22 cellular contexts compared by ENCODE assay signal in genomic region chr2:28163028-28163427, GRCh38.
DNase-seq lines count a peak whose midpoint lies in the region; ATAC-seq and TF ChIP-seq lines count a peak whose summit lies in the region.
"Had no signal": no experiment of that assay in that cellular context is flagged by ENCODE, and none has a peak within 500 bp of the region (broad histone marks: within the 10 kb centered on the region; RNA-seq: fewer than 3 reads in every experiment).

No MANE protein-coding gene starts in this region.

- CTCF ChIA-PET in activated CD8-positive, alpha-beta T cell treated with anti-CD3 and anti-CD28 coated beads, Interleukin-2, amount 10 ng/mL, durations not matched to agents 7 days and 5 days (lab: Charles Lee): interaction anchor here (1.0 kb wide), 1 partner anchor 13 kb away, joined by 3 read pairs; no protein-coding TSS in a partner anchor

- no peaks in the 10 kb centered on the region for H3K9me2 ChIP-seq in neural cell (ENCODE audit: insufficient read depth, low read length)

- H3K9me3 Mint-ChIP-seq in activated CD8-positive, alpha-beta T cell treated with anti-CD3 and anti-CD28 coated beads, Interleukin-2, amount 10 ng/mL, durations not matched to agents 7 days and 5 days (ENCODE audit: insufficient read depth): no peaks in the 10 kb centered on the region
- H3K9me3 Mint-ChIP-seq: CD4-positive, alpha-beta T cell; HFFc6 had no signal

- DNase-seq in MG63: peak; percentile 31
- DNase-seq in smooth muscle cell of the brain vasculature (ENCODE audit: low read depth, low spot score): peak; percentile 26
- DNase-seq in NCI-H2029 (lab: John Stamatoyannopoulos, UW): no peak
- no peak for DNase-seq in activated CD8-positive, alpha-beta T cell treated with anti-CD3 and anti-CD28 coated beads, Interleukin-2, amount 10 ng/mL, durations not matched to agents 7 days and 5 days
- no peak for DNase-seq in right lobe of liver
- DNase-seq: activated CD4-positive, alpha-beta T cell treated with anti-CD3 and anti-CD28 coated beads, Interleukin-2, amount 10 ng/mL, durations not matched to agents 24 days and 14 days; activated CD8-positive, alpha-beta memory T cell treated with anti-CD3 and anti-CD28 coated beads, Interleukin-2, amount 10 ng/mL, durations not matched to agents 7 days and 5 days; activated naive CD4-positive, alpha-beta T cell treated with anti-CD3 and anti-CD28 coated beads, Interleukin-2, amount 50 U/mL, for 16 hours; caudate nucleus; CD4-positive, alpha-beta T cell; dermis blood vessel endothelial cell; HFFc6; Karpas-422; midbrain; NCI-H1092; NCI-H510A treated with DMSO at 0.1 percent for 48 hours; stimulated activated CD4-positive, alpha-beta T cell treated with anti-CD3 and anti-CD28 coated beads, Interleukin-15, amount 100 ng/mL, for 24 hours; stimulated activated CD8-positive, alpha-beta memory T cell treated with anti-CD3 and anti-CD28 coated beads, Interleukin-4, amount 100 ng/mL, for 48 hours had no signal

- H3K36me3 Mint-ChIP-seq in activated CD8-positive, alpha-beta T cell treated with anti-CD3 and anti-CD28 coated beads, Interleukin-2, amount 10 ng/mL, durations not matched to agents 7 days and 5 days (ENCODE audit: low read depth): peaks cover 10% of the 10 kb centered on the region

- TF ChIP-seq CTCF in gastroesophageal sphincter (IDR thresholded peaks at IDR 0.05) (no peak), neural cell (IDR thresholded peaks at IDR 0.05; ENCODE audit: poor library complexity, severe bottlenecking) (no peak), right lobe of liver (IDR thresholded peaks at IDR 0.05) (no peak)

- TF ChIP-seq RAD21 in neural cell (conservative IDR thresholded peaks at IDR 0.05): no peak

- H3K4me1 Mint-ChIP-seq in activated CD8-positive, alpha-beta T cell treated with anti-CD3 and anti-CD28 coated beads, Interleukin-2, amount 10 ng/mL, durations not matched to agents 7 days and 5 days (ENCODE audit: low read depth): no peaks in the 10 kb centered on the region
- H3K4me1 Mint-ChIP-seq: activated CD4-positive, alpha-beta T cell treated with anti-CD3 and anti-CD28 coated beads, Interleukin-2, amount 10 ng/mL, durations not matched to agents 24 days and 14 days; activated CD8-positive, alpha-beta memory T cell treated with anti-CD3 and anti-CD28 coated beads, Interleukin-2, amount 10 ng/mL, durations not matched to agents 7 days and 5 days had no signal

- no peak overlapping the region for H3K4me2 ChIP-seq in neural cell (ENCODE audit: low read length)

- H3K4me3 ChIP-seq in MG63 (no peak overlapping the region), gastroesophageal sphincter (no peak overlapping the region), neural cell (ENCODE audit: low read length) (no peak overlapping the region), right lobe of liver (no peak overlapping the region)

- no peak overlapping the region for H2AFZ ChIP-seq in neural cell (ENCODE audit: low read depth, low read length)

- no peak overlapping the region for H3K27ac Mint-ChIP-seq in activated CD8-positive, alpha-beta T cell treated with anti-CD3 and anti-CD28 coated beads, Interleukin-2, amount 10 ng/mL, durations not matched to agents 7 days and 5 days
- H3K27ac Mint-ChIP-seq: activated CD4-positive, alpha-beta T cell treated with anti-CD3 and anti-CD28 coated beads, Interleukin-2, amount 10 ng/mL, durations not matched to agents 24 days and 14 days; activated CD8-positive, alpha-beta memory T cell treated with anti-CD3 and anti-CD28 coated beads, Interleukin-2, amount 10 ng/mL, durations not matched to agents 7 days and 5 days; activated T-helper 1 cell treated with anti-CD3 and anti-CD28 coated beads, Interleukin-12 subunit alpha, Interleukin-12 subunit beta, Interleukin-2, Interleukin-4 antibody, amounts not matched to agents 30 ng/mL and 10 ng/mL and 1 ng/mL, durations not matched to agents 14 hours and 24 hours and 36 hours; CD4-positive, alpha-beta T cell; HFFc6 had no signal

- no peaks in the 10 kb centered on the region for H3F3A ChIP-seq in neural cell (ENCODE audit: insufficient read depth, low read length, poor library complexity, severe bottlenecking)

- H4K20me1 ChIP-seq in neural cell (ENCODE audit: insufficient read depth): no peaks in the 10 kb centered on the region

- intact Hi-C loops in right lobe of liver (cut with DNase I): no loop called here

- H3K4me1 ChIP-seq in gastroesophageal sphincter (peaks cover 14 to 39% (median 19%) of the 10 kb centered on the region in 3 donors), right lobe of liver (peaks cover 0 to 14% (median 0%) of the 10 kb centered on the region in 4 donors)

- 87 to 100% methylated on average over 2 to 3 of the region's 4 CpGs for WGBS in gastroesophageal sphincter (ENCODE audit: low coverage in 1 of 2), 2 donors
- WGBS in right lobe of liver (ENCODE audit: insufficient coverage, low coverage, low lambda C conversion rate, missing lambda C conversion rate): 100% methylated on average over 3 of the region's 4 CpGs

- H3K27ac ChIP-seq in gastroesophageal sphincter (peak overlapping the region in 3 of 4 donors; percentile 59 to 68 (median 60)), neural cell (ENCODE audit: low read length) (peak overlapping the region; percentile 56), right lobe of liver (no peak overlapping the region)

- no peaks in the 10 kb centered on the region for H3K79me2 ChIP-seq in neural cell (replicated peaks; ENCODE audit: insufficient read depth, low read length)

- TF ChIP-seq POLR2A in gastroesophageal sphincter (IDR thresholded peaks at IDR 0.05) (no peak), right lobe of liver (IDR thresholded peaks at IDR 0.05) (no peak)

- H3K27me3 ChIP-seq in MG63 (no peaks in the 10 kb centered on the region), gastroesophageal sphincter (no peaks in the 10 kb centered on the region), neural cell (ENCODE audit: insufficient read depth, low read depth, low read length) (no peaks in the 10 kb centered on the region), right lobe of liver (no peaks in the 10 kb centered on the region)

- POLR2A ChIA-PET in activated CD8-positive, alpha-beta T cell treated with anti-CD3 and anti-CD28 coated beads, Interleukin-2, amount 10 ng/mL, durations not matched to agents 7 days and 5 days (lab: Charles Lee): no interaction called here

- H3K36me3 ChIP-seq in MG63: peaks cover 3% of the 10 kb centered on the region; the same call in 1 of the 2 replicates
- no peaks in the 10 kb centered on the region for H3K36me3 ChIP-seq in gastroesophageal sphincter
- no peaks in the 10 kb centered on the region for H3K36me3 ChIP-seq in neural cell (ENCODE audit: insufficient read depth, low read length)
- H3K36me3 ChIP-seq in right lobe of liver: no peaks in the 10 kb centered on the region

- no peak for ATAC-seq in gastroesophageal sphincter
- ATAC-seq in HG02642 (IDR thresholded peaks at IDR 0.05; ENCODE audit: poor library complexity, unreplicated experiment): no peak
- ATAC-seq in activated CD8-positive, alpha-beta T cell treated with anti-CD3 and anti-CD28 coated beads, Interleukin-2, amount 10 ng/mL, durations not matched to agents 7 days and 5 days: no peak
- no peak for ATAC-seq in right lobe of liver
- ATAC-seq: activated CD8-positive, alpha-beta memory T cell treated with anti-CD3 and anti-CD28 coated beads, Interleukin-2, amount 10 ng/mL, durations not matched to agents 7 days and 5 days had no signal

- no peak for TF ChIP-seq EP300 in gastroesophageal sphincter (IDR thresholded peaks at IDR 0.05)
- TF ChIP-seq EP300 in neural cell (conservative IDR thresholded peaks at IDR 0.05; ENCODE audit: poor library complexity, severe bottlenecking): no peak

- H3K9me3 ChIP-seq in MG63 (peaks cover 2% of the 10 kb centered on the region; the same call in 1 of the 2 replicates), gastroesophageal sphincter (no peaks in the 10 kb centered on the region), neural cell (ENCODE audit: low read length) (no peaks in the 10 kb centered on the region), right lobe of liver (no peaks in the 10 kb centered on the region)

- no peak overlapping the region for H3K4me3 Mint-ChIP-seq in activated CD8-positive, alpha-beta T cell treated with anti-CD3 and anti-CD28 coated beads, Interleukin-2, amount 10 ng/mL, durations not matched to agents 7 days and 5 days
- H3K4me3 Mint-ChIP-seq: activated CD4-positive, alpha-beta T cell treated with anti-CD3 and anti-CD28 coated beads, Interleukin-2, amount 10 ng/mL, durations not matched to agents 24 days and 14 days; activated CD8-positive, alpha-beta memory T cell treated with anti-CD3 and anti-CD28 coated beads, Interleukin-2, amount 10 ng/mL, durations not matched to agents 7 days and 5 days; activated T-helper 1 cell treated with anti-CD3 and anti-CD28 coated beads, Interleukin-12 subunit alpha, Interleukin-12 subunit beta, Interleukin-2, Interleukin-4 antibody, amounts not matched to agents 30 ng/mL and 10 ng/mL and 1 ng/mL, durations not matched to agents 14 hours and 24 hours and 36 hours; CD4-positive, alpha-beta T cell; HFFc6 had no signal

- no peaks in the 10 kb centered on the region for H3K27me3 Mint-ChIP-seq in activated CD8-positive, alpha-beta T cell treated with anti-CD3 and anti-CD28 coated beads, Interleukin-2, amount 10 ng/mL, durations not matched to agents 7 days and 5 days (ENCODE audit: low read depth)
- H3K27me3 Mint-ChIP-seq: activated CD4-positive, alpha-beta T cell treated with anti-CD3 and anti-CD28 coated beads, Interleukin-2, amount 10 ng/mL, durations not matched to agents 24 days and 14 days; activated CD8-positive, alpha-beta memory T cell treated with anti-CD3 and anti-CD28 coated beads, Interleukin-2, amount 10 ng/mL, durations not matched to agents 7 days and 5 days; CD4-positive, alpha-beta T cell had no signal

- H3K9ac ChIP-seq in neural cell (ENCODE audit: low read length): no peak overlapping the region

TF ChIP-seq in neural cell, 6 proteins besides CTCF, POLR2A, EP300 and RAD21 (continues in another document):
- TF ChIP-seq SMC3 (conservative IDR thresholded peaks at IDR 0.05; ENCODE audit: poor library complexity) (no peak), TAF1 (IDR thresholded peaks at IDR 0.05; ENCODE audit: low read depth) (no peak), MXI1 (conservative IDR thresholded peaks at IDR 0.05; ENCODE audit: poor library complexity, severe bottlenecking) (no peak), EZH2 (IDR thresholded peaks at IDR 0.05; ENCODE audit: borderline replicate concordance, insufficient read depth, low read length, poor library complexity, severe bottlenecking) (no peak), POLR2AphosphoS5 (IDR thresholded peaks at IDR 0.05) (no peak)

Comparison
In these comparisons a context has a peak if more than half of its experiments do, and no peak if none do; other contexts are left out.
1. DNase-seq: peak in MG63 (single experiment) and smooth muscle cell of the brain vasculature (single experiment); none in NCI-H2029 (single experiment), activated CD8-positive, alpha-beta T cell treated with anti-CD3 and anti-CD28 coated beads, Interleukin-2, amount 10 ng/mL, durations not matched to agents 7 days and 5 days (single experiment) and right lobe of liver (0 of 3).
2. H3K27ac ChIP-seq: peak in gastroesophageal sphincter (3 of 4) and neural cell (single experiment); none in right lobe of liver (0 of 3).